In the genomic region with DNA sequence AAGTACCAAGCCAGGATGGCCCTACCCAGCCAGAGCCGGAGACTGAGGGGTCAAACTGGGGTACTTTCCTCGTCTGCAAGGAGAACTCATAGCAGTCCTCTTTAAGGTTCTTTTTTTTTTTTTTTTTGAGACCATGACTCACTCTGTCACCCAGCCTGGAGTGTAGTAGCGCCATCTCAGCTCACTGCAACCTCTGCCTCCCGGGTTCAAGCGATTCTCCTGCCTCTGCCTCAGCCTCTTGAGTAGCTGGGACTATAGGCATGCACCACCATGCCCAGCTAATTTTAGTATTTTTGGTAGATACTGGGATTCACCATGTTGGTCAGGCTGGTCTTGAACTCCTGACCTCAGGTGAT, we compare ENCODE assay signal across 8 cellular contexts. TPM values are rescaled to one million over a fixed set of nuclear protein-coding genes. Genes with fewer than 3 reads are reported as not detected.
DNase-seq lines count a peak whose midpoint lies in the region; ATAC-seq and TF ChIP-seq lines count a peak whose summit lies in the region.
"Not testable (repeated sequence)": the region's sequence is repeated elsewhere in the genome, so short reads cannot be mapped to it uniquely, and the experiment has no call there.

No MANE protein-coding gene starts in this region.

- not testable (repeated sequence) for H2BK12ac ChIP-seq in neuronal stem cell (ENCODE audit: low read length)

- H3K23ac ChIP-seq in neuronal stem cell (ENCODE audit: low read depth, low read length, poor library complexity), result not testable (repeated sequence)

- not testable (repeated sequence) for H3K4ac ChIP-seq in neuronal stem cell (ENCODE audit: low read length)

- H3K4me1 Mint-ChIP-seq in CD4-positive, alpha-beta T cell (ENCODE audit: low read depth), result peaks cover 32% of the 10 kb centered on the region
- peaks cover 17 to 31% (median 27%) of the 10 kb centered on the region in 3 donors for H3K4me1 Mint-ChIP-seq in IgD-negative memory B cell
- peaks cover 39% of the 10 kb centered on the region for H3K4me1 Mint-ChIP-seq in activated T-cell treated with anti-CD3 and anti-CD28 coated beads, Interleukin-2, amount 50 U/mL, for 24 hours (ENCODE audit: low read depth)
- H3K4me1 Mint-ChIP-seq in chondrocyte (ENCODE audit: low read depth), result peaks cover 14% of the 10 kb centered on the region
- H3K4me1 Mint-ChIP-seq in type B pancreatic cell (ENCODE audit: unreplicated experiment), result peaks cover 11% of the 10 kb centered on the region

- not testable (repeated sequence) for H3K9me3 Mint-ChIP-seq in CD4-positive, alpha-beta T cell; IgD-negative memory B cell; activated T-cell treated with anti-CD3 and anti-CD28 coated beads, Interleukin-2, amount 50 U/mL, for 24 hours; chondrocyte (ENCODE audit: low read depth); type B pancreatic cell

- intact Hi-C loops in CD4-positive, alpha-beta T cell (cut with DNase I, micrococcal nuclease), result loop anchor here in 1 of 2 experiments (10.0 kb wide), 1 partner anchor 769 kb away; no protein-coding TSS in a partner anchor
- intact Hi-C loops in left lung (cut with DNase I), result not testable (repeated sequence)

- not testable (repeated sequence) for TF ChIP-seq CTCF in CD4-positive, alpha-beta T cell (IDR thresholded peaks at IDR 0.05); chondrocyte (IDR thresholded peaks at IDR 0.05); left lung (IDR thresholded peaks at IDR 0.05); type B pancreatic cell (conservative IDR thresholded peaks at IDR 0.05)

- H3K27me3 Mint-ChIP-seq in CD4-positive, alpha-beta T cell; IgD-negative memory B cell; activated T-cell treated with anti-CD3 and anti-CD28 coated beads, Interleukin-2, amount 50 U/mL, for 24 hours; chondrocyte (ENCODE audit: low read depth); type B pancreatic cell: not testable (repeated sequence)

- H2BK15ac ChIP-seq in neuronal stem cell (ENCODE audit: low read length), result not testable (repeated sequence)

- H3K14ac ChIP-seq in neuronal stem cell (ENCODE audit: low read length), result not testable (repeated sequence)

- not testable (repeated sequence) for DNase-seq in CD4-positive, alpha-beta T cell; SJSA1 (ENCODE audit: low read depth in 1 of 2, low spot score in 2 of 2); activated T-cell treated with anti-CD3 and anti-CD28 coated beads, Interleukin-2, amount 50 U/mL, for 24 hours; chondrocyte (ENCODE audit: low spot score); left lung; neuronal stem cell (ENCODE audit: low spot score); type B pancreatic cell (ENCODE audit: extremely low spot score, unreplicated experiment)

- H3K27ac ChIP-seq in CD4-positive, alpha-beta T cell (ENCODE audit: low read depth, low read length); neuronal stem cell (replicated peaks; ENCODE audit: low read length): not testable (repeated sequence)
- H3K27ac ChIP-seq in SJSA1, result peak overlapping the region; percentile 54
- peak overlapping the region; percentile 82 to 83 for H3K27ac ChIP-seq in left lung

- not testable (repeated sequence) for H4K8ac ChIP-seq in neuronal stem cell (ENCODE audit: low read depth, low read length)

- not testable (repeated sequence) for H4K91ac ChIP-seq in neuronal stem cell (ENCODE audit: low read depth, low read length, poor library complexity)

- H2BK120ac ChIP-seq in neuronal stem cell (ENCODE audit: low read depth, low read length), result not testable (repeated sequence)

- POLR2A ChIA-PET in CD4-positive, alpha-beta T cell (lab: Charles Lee), result not testable (repeated sequence)

- WGBS in neuronal stem cell (ENCODE audit: extremely low coverage in 2 of 2, insufficient read length in 2 of 2, insufficient replicate concordance in 1 of 2), 2 donors, result no CpG with 5 or more reads among the region's 5 CpGs

- not testable (repeated sequence) for H3K79me1 ChIP-seq in neuronal stem cell (ENCODE audit: low read depth, low read length)

- not testable (repeated sequence) for H3K36me3 ChIP-seq in SJSA1; left lung; neuronal stem cell (replicated peaks in 1 of 2; ENCODE audit: control insufficient read depth in 2 of 2, insufficient read depth in 2 of 2, low read length in 2 of 2)

- H3K27me3 ChIP-seq in CD4-positive, alpha-beta T cell (ENCODE audit: control insufficient read depth, insufficient read depth, low read length); SJSA1 (replicated peaks); left lung; neuronal stem cell (ENCODE audit: control insufficient read depth in 3 of 3, insufficient read depth in 3 of 3, low read depth in 1 of 3, low read length in 3 of 3): not testable (repeated sequence)

- not testable (repeated sequence) for H3K4me3 Mint-ChIP-seq in CD4-positive, alpha-beta T cell
- peak overlapping the region in 2 of 4 donors; percentile 83 to 97 for H3K4me3 Mint-ChIP-seq in IgD-negative memory B cell
- peak overlapping the region; percentile 75 for H3K4me3 Mint-ChIP-seq in activated T-cell treated with anti-CD3 and anti-CD28 coated beads, Interleukin-2, amount 50 U/mL, for 24 hours
- H3K4me3 Mint-ChIP-seq in chondrocyte (ENCODE audit: unreplicated experiment), result peak overlapping the region; percentile 77
- peak overlapping the region; percentile 90 for H3K4me3 Mint-ChIP-seq in type B pancreatic cell

- not testable (repeated sequence) for ATAC-seq in CD4-positive, alpha-beta T cell (ENCODE audit: poor library complexity); left lung

- H3K27ac Mint-ChIP-seq in CD4-positive, alpha-beta T cell, result peak overlapping the region; percentile 78
- H3K27ac Mint-ChIP-seq in IgD-negative memory B cell (peak overlapping the region; percentile 66 to 91 (median 81)), chondrocyte (ENCODE audit: unreplicated experiment) (peak overlapping the region; percentile 94), type B pancreatic cell (peak overlapping the region; percentile 99)
- peak overlapping the region; percentile 85 for H3K27ac Mint-ChIP-seq in activated T-cell treated with anti-CD3 and anti-CD28 coated beads, Interleukin-2, amount 50 U/mL, for 24 hours

- not testable (repeated sequence) for H3K4me3 ChIP-seq in SJSA1; neuronal stem cell (ENCODE audit: low read length in 2 of 2)
- peak overlapping the region in 1 of 2 donors; percentile 51 for H3K4me3 ChIP-seq in left lung

- H2BK5ac ChIP-seq in neuronal stem cell (ENCODE audit: low read length), result not testable (repeated sequence)

- not testable (repeated sequence) for H2AK5ac ChIP-seq in neuronal stem cell (ENCODE audit: low read depth, low read length)

- CTCF ChIA-PET in CD4-positive, alpha-beta T cell (lab: Charles Lee), result interaction anchor here (2.7 kb wide), 1 partner anchor 65 kb away, joined by 14 read pairs; no protein-coding TSS in a partner anchor

- H3K9ac ChIP-seq in neuronal stem cell (ENCODE audit: low read depth, low read length, poor library complexity), result not testable (repeated sequence)

- not testable (repeated sequence) for H3K36me3 Mint-ChIP-seq in CD4-positive, alpha-beta T cell (ENCODE audit: low read depth); IgD-negative memory B cell; activated T-cell treated with anti-CD3 and anti-CD28 coated beads, Interleukin-2, amount 50 U/mL, for 24 hours (ENCODE audit: low read depth); chondrocyte (ENCODE audit: low read depth); type B pancreatic cell

- peak overlapping the region; percentile 20 for H3K18ac ChIP-seq in neuronal stem cell (ENCODE audit: low read length)

- H3K4me2 ChIP-seq in neuronal stem cell (ENCODE audit: insufficient read depth, low read length, poor library complexity, severe bottlenecking), result not testable (repeated sequence)

- peak overlapping the region; percentile 83 for H2AFZ ChIP-seq in neuronal stem cell (ENCODE audit: low read length)

- H3K9me3 ChIP-seq in CD4-positive, alpha-beta T cell (ENCODE audit: control insufficient read depth, low read length); SJSA1 (replicated peaks); left lung; neuronal stem cell (replicated peaks in 1 of 2; ENCODE audit: control insufficient read depth in 2 of 2, insufficient read depth in 1 of 2, low read depth in 1 of 2, low read length in 2 of 2): not testable (repeated sequence)

- H3K4me1 ChIP-seq in SJSA1 (replicated peaks) (peaks cover 57% of the 10 kb centered on the region), left lung (peaks cover 11 to 46% of the 10 kb centered on the region in 2 donors)
- H3K4me1 ChIP-seq in neuronal stem cell (ENCODE audit: control insufficient read depth in 2 of 2, insufficient read depth in 1 of 2, low read depth in 1 of 2, low read length in 2 of 2), result not testable (repeated sequence)

RNA-seq across cellular contexts. Expression of a gene that starts 16.5 kb away (rescaled TPM):
- 1 to 10 TPM; 4.4 to 5.5 TPM for total RNA-seq in CD4-positive, alpha-beta T cell
- 0.93 TPM for polyA plus RNA-seq in IgD-negative memory B cell
- 28.7 and 83.8 TPM in 2 replicates for total RNA-seq in SJSA1 (2014; rRNA removed; shearing (Covaris generic))
- total RNA-seq in chondrocyte (17.3 to 19.5 TPM (median 18.0 TPM) in 3 replicates), left lung (10 to 100 TPM; 19.5 to 32.3 TPM), type B pancreatic cell (ENCODE audit: low replicate concordance) (31.4 and 46.6 TPM in 2 replicates)
- polyA plus RNA-seq in neuronal stem cell (2013, experiment 1 of 2), result 21.5 TPM
- polyA plus RNA-seq in neuronal stem cell (2013, experiment 2 of 2), result 21.0 TPM
